Comparison of ENCODE assay signal across 35 cellular contexts in the genomic region with DNA sequence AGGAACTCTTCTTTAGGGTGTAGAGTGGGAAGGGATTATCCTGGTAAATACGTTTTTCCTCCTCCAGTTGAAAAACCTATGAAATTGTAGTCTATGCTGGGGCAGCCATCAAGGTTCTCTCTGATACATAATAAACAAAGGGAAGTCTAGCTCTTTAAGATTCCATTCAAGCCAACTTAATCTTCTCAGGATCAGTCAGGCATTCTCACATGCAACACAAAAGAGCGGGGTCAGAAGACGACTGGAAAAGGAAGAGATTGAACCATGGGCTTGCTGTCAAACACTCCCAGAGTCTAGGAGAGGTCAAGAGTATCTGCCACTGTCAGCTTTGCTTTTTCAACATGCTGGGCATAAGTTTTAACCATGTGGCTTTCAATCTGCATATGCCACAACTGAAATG. TPM values are rescaled to one million over a fixed set of nuclear protein-coding genes. Genes with fewer than 3 reads are reported as not detected.
DNase-seq lines count a peak whose midpoint lies in the region; ATAC-seq and TF ChIP-seq lines count a peak whose summit lies in the region.
"Had no signal": no experiment of that assay in that cellular context is flagged by ENCODE, and none has a peak within 500 bp of the region (broad histone marks: within the 10 kb centered on the region; RNA-seq: fewer than 3 reads in every experiment).

No MANE protein-coding gene starts in this region.

- H3K9me3 Mint-ChIP-seq in activated CD4-positive, alpha-beta T cell treated with anti-CD3 and anti-CD28 coated beads, Interleukin-2, amount 10 ng/mL, durations not matched to agents 24 days and 14 days = no peaks in the 10 kb centered on the region
- no peaks in the 10 kb centered on the region for H3K9me3 Mint-ChIP-seq in CD4-positive, alpha-beta T cell
- H3K9me3 Mint-ChIP-seq in T-cell = peaks cover 0 to 3% (median 0%) of the 10 kb centered on the region in 3 donors
- H3K9me3 Mint-ChIP-seq in effector memory CD8-positive, alpha-beta T cell = no peaks in the 10 kb centered on the region
- H3K9me3 Mint-ChIP-seq: natural killer cell treated with Interleukin-12 subunit alpha and Interleukin-12 subunit beta and Interleukin-15 and Interleukin-18, amount 100 ng/mL, for 72 hours; WTC11 had no signal

- intact Hi-C loops in activated CD4-positive, alpha-beta T cell treated with anti-CD3 and anti-CD28 coated beads, Interleukin-2, amount 10 ng/mL, durations not matched to agents 24 days and 14 days (cut with micrococcal nuclease) = loop anchor here (10.0 kb wide), 1 partner anchor 1306 kb away; the partner anchor contains the start of gene BBX
- intact Hi-C loops in CD4-positive, alpha-beta T cell (cut with DNase I, micrococcal nuclease) = loop anchor here (2.0 to 10.0 kb wide), 3 partner anchors 16 to 244 kb away; partner anchors contain the start of genes CIP2A (in 1 of the 2) and DZIP3 (in 1 of the 2)

- peak overlapping the region; percentile 72 for H3K4me3 Mint-ChIP-seq in activated CD4-positive, alpha-beta T cell treated with anti-CD3 and anti-CD28 coated beads, Interleukin-2, amount 10 ng/mL, durations not matched to agents 24 days and 14 days
- peak overlapping the region; percentile 65 for H3K4me3 Mint-ChIP-seq in CD4-positive, alpha-beta T cell
- H3K4me3 Mint-ChIP-seq in T-cell = peak overlapping the region; percentile 52 to 73 (median 67)
- peak overlapping the region; percentile 52 to 84 for H3K4me3 Mint-ChIP-seq in effector memory CD8-positive, alpha-beta T cell
- H3K4me3 Mint-ChIP-seq: natural killer cell treated with Interleukin-12 subunit alpha and Interleukin-12 subunit beta and Interleukin-15 and Interleukin-18, amount 100 ng/mL, for 72 hours; WTC11 had no signal

- CTCF ChIA-PET in CD4-positive, alpha-beta T cell (lab: Charles Lee) = interaction anchor here (0.7 to 2.9 kb wide), 2 partner anchors 10 to 12 kb away, joined by 3 to 14 read pairs; no protein-coding TSS in a partner anchor
- CTCF ChIA-PET in T-cell (lab: Charles Lee) = interaction anchor here (1.1 to 1.2 kb wide), 2 partner anchors 9 to 11 kb away, joined by 6 read pairs; no protein-coding TSS in a partner anchor

- H3K27ac ChIP-seq in CD4-positive, alpha-beta T cell (ENCODE audit: low read depth, low read length) = peak overlapping the region; percentile 52
- H3K27ac ChIP-seq: A549, stomach, thyroid gland, vagina had no signal

- H3K27me3 ChIP-seq in CD4-positive, alpha-beta T cell (ENCODE audit: control insufficient read depth, insufficient read depth, low read length) = no peaks in the 10 kb centered on the region
- H3K27me3 ChIP-seq: stomach, thyroid gland, vagina had no signal

- DNase-seq in activated CD4-positive, alpha-beta T cell treated with anti-CD3 and anti-CD28 coated beads, Interleukin-2, amount 10 ng/mL, durations not matched to agents 24 days and 14 days = no peak
- DNase-seq in activated CD4-positive, alpha-beta T cell treated with anti-CD3 and anti-CD28 coated beads for 1 hour = no peak
- no peak for DNase-seq in CD4-positive, alpha-beta T cell
- DNase-seq in T-cell = no peak
- no peak for DNase-seq in effector memory CD8-positive, alpha-beta T cell
- no peak for DNase-seq in NCI-H2196 treated with DMSO at 0.1 percent for 48 hours (lab: John Stamatoyannopoulos, UW; ENCODE audit: unreplicated experiment)
- DNase-seq in NOMO-1 (lab: John Stamatoyannopoulos, UW; ENCODE audit: unreplicated experiment in 2 of 2) = no peak
- DNase-seq: activated effector memory CD4-positive, alpha-beta T cell treated with Interleukin-2 at 50 U/mL for 16 hours; amygdala; DMS79; effector CD4-positive, alpha-beta T cell; GF-D8; GOT3; head of caudate nucleus; Kasumi-1; kidney; NCI-H1436; NCI-H2081 treated with DMSO at 0.1 percent for 48 hours; NCI-H446; NCI-H82; stomach; T1000; thyroid gland had no signal

- H3K4me1 Mint-ChIP-seq in activated CD4-positive, alpha-beta T cell treated with anti-CD3 and anti-CD28 coated beads, Interleukin-2, amount 10 ng/mL, durations not matched to agents 24 days and 14 days = peaks cover 73% of the 10 kb centered on the region
- H3K4me1 Mint-ChIP-seq in CD4-positive, alpha-beta T cell (ENCODE audit: low read depth) = peaks cover 96% of the 10 kb centered on the region
- H3K4me1 Mint-ChIP-seq in T-cell = peaks cover 86 to 94% (median 88%) of the 10 kb centered on the region in 3 donors
- H3K4me1 Mint-ChIP-seq in effector memory CD8-positive, alpha-beta T cell (ENCODE audit: low read depth in 2 of 2) = peaks cover 37 to 92% of the 10 kb centered on the region in 2 donors
- H3K4me1 Mint-ChIP-seq: WTC11 had no signal

- peak overlapping the region; percentile 91 for H3K27ac Mint-ChIP-seq in activated CD4-positive, alpha-beta T cell treated with anti-CD3 and anti-CD28 coated beads, Interleukin-2, amount 10 ng/mL, durations not matched to agents 24 days and 14 days
- H3K27ac Mint-ChIP-seq in CD4-positive, alpha-beta T cell = peak overlapping the region; percentile 85
- H3K27ac Mint-ChIP-seq in T-cell = peak overlapping the region; percentile 78 to 95
- peak overlapping the region; percentile 84 to 99 for H3K27ac Mint-ChIP-seq in effector memory CD8-positive, alpha-beta T cell
- H3K27ac Mint-ChIP-seq: natural killer cell treated with Interleukin-12 subunit alpha and Interleukin-12 subunit beta and Interleukin-15 and Interleukin-18, amount 100 ng/mL, for 72 hours; WTC11 had no signal

- no peak for ATAC-seq in CD4-positive, alpha-beta T cell (ENCODE audit: poor library complexity)
- ATAC-seq in T-cell (replicated peaks in 1 of 4) (no peak), HG03457 (IDR thresholded peaks at IDR 0.05; ENCODE audit: unreplicated experiment) (no peak)
- no peak for ATAC-seq in effector memory CD8-positive, alpha-beta T cell (replicated peaks)
- ATAC-seq: A549; natural killer cell treated with Interleukin-12 subunit alpha and Interleukin-12 subunit beta and Interleukin-15 and Interleukin-18, amount 100 ng/mL, for 72 hours; SK-N-SH treated with all-trans-retinoic acid at 6 μM for 48 hours; WTC11 had no signal

- POLR2A ChIA-PET in CD4-positive, alpha-beta T cell (lab: Charles Lee) = interaction anchor here (0.7 to 7.1 kb wide), 4 partner anchors 9 to 228 kb away, joined by 3 to 101 read pairs (median 4); partner anchors contain the start of gene TRAT1
- POLR2A ChIA-PET in T-cell (lab: Charles Lee) = interaction anchor here in 1 of 2 donors (1.0 to 1.7 kb wide), 2 partner anchors 9 to 225 kb away, joined by 3 to 5 read pairs; no protein-coding TSS in a partner anchor

- H3K9me3 ChIP-seq in CD4-positive, alpha-beta T cell (ENCODE audit: control insufficient read depth, low read length) = no peaks in the 10 kb centered on the region
- H3K9me3 ChIP-seq: A549, stomach, thyroid gland, vagina had no signal

- TF ChIP-seq CTCF in CD4-positive, alpha-beta T cell (IDR thresholded peaks at IDR 0.05) = no peak

- no peaks in the 10 kb centered on the region for H3K27me3 Mint-ChIP-seq in activated CD4-positive, alpha-beta T cell treated with anti-CD3 and anti-CD28 coated beads, Interleukin-2, amount 10 ng/mL, durations not matched to agents 24 days and 14 days
- H3K27me3 Mint-ChIP-seq in CD4-positive, alpha-beta T cell = no peaks in the 10 kb centered on the region
- H3K27me3 Mint-ChIP-seq in T-cell = no peaks in the 10 kb centered on the region
- H3K27me3 Mint-ChIP-seq in effector memory CD8-positive, alpha-beta T cell = no peaks in the 10 kb centered on the region

- peaks cover 57% of the 10 kb centered on the region for H3K36me3 Mint-ChIP-seq in activated CD4-positive, alpha-beta T cell treated with anti-CD3 and anti-CD28 coated beads, Interleukin-2, amount 10 ng/mL, durations not matched to agents 24 days and 14 days (ENCODE audit: low read depth)
- peaks cover 90% of the 10 kb centered on the region for H3K36me3 Mint-ChIP-seq in CD4-positive, alpha-beta T cell (ENCODE audit: low read depth)
- H3K36me3 Mint-ChIP-seq in T-cell = peaks cover 62% of the 10 kb centered on the region
- peaks cover 24% of the 10 kb centered on the region for H3K36me3 Mint-ChIP-seq in effector memory CD8-positive, alpha-beta T cell (ENCODE audit: insufficient read depth)
- H3K36me3 Mint-ChIP-seq: natural killer cell treated with Interleukin-12 subunit alpha and Interleukin-12 subunit beta and Interleukin-15 and Interleukin-18, amount 100 ng/mL, for 72 hours; WTC11 had no signal

RNA-seq across cellular contexts. Expression of gene TRAT1, which starts 8.4 kb away (rescaled TPM):
- total RNA-seq in activated CD4-positive, alpha-beta T cell treated with anti-CD3 and anti-CD28 coated beads, Interleukin-2, amount 10 ng/mL, durations not matched to agents 24 days and 14 days = 61.0 and 66.6 TPM in 2 replicates
- 10 to 100 TPM; 82.6 to 88.8 TPM for total RNA-seq in CD4-positive, alpha-beta T cell
- total RNA-seq in T-cell = 100 to 1,000 TPM in 3 of 5 donors, 10 to 100 TPM in 2; 91.3 to 146 (median 113) TPM
- total RNA-seq: epithelial cell of proximal tubule, fibroblast of villous mesenchyme, lower leg skin, OCI-LY7, osteocyte, renal cortical epithelial cell had no signal
